Comparison of ENCODE assay signal across 25 cellular contexts in the genomic region with DNA sequence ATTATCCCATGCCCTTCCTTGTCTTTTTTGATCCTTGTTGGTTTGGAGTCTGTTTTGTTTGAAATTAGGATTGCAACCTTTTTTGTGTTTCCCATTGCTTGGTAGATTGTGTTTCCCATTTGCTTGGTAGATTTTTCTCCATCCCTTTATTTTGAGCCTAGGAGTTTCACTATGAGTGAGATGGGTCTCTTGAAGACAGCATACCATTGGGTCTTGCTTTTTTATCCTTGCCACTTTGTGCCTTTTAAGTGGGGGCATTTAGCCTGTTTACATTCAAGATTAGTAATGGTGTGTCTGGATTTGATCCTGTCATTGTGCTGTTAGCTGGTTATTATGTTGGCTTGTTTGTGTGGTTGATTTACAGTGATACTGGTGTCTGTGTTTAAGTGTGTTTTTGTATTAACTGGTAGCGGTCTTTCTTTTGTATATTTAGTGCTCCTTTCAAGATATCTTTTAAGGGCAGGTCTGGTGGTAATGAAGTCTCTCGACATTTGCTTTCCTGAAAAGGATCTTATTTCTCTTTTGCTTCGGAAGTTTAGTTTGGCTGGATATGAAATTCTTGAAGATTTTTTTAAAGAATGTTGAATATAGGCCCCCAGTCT.
"Had no signal": no experiment of that assay in that cellular context is flagged by ENCODE, and none has a peak within 500 bp of the region (broad histone marks: within the 10 kb centered on the region; RNA-seq: fewer than 3 reads in every experiment).

No MANE protein-coding gene starts in this region.

- ATAC-seq: effector memory CD8-positive, alpha-beta T cell; esophagus mucosa; foreskin keratinocyte; left lobe of liver; lower lobe of right lung; natural killer cell treated with Interleukin-12 subunit alpha and Interleukin-12 subunit beta and Interleukin-15 and Interleukin-18, amount 100 ng/mL, for 72 hours; right lobe of liver had no signal

- H3K27me3 Mint-ChIP-seq: activated CD4-positive, alpha-beta memory T cell treated with anti-CD3 and anti-CD28 coated beads, Interleukin-2, amount 10 ng/mL, durations not matched to agents 7 days and 5 days; activated CD4-positive, alpha-beta T cell treated with anti-CD3 and anti-CD28 coated beads, Interleukin-2, amount 10 ng/mL, durations not matched to agents 7 days and 5 days; activated naive CD8-positive, alpha-beta T cell treated with anti-CD3 and anti-CD28 coated beads for 36 hours; activated T-cell treated with anti-CD3 and anti-CD28 coated beads, Interleukin-2, amount 50 U/mL, for 24 hours; effector memory CD8-positive, alpha-beta T cell; natural killer cell treated with Interleukin-12 subunit alpha and Interleukin-12 subunit beta and Interleukin-15 and Interleukin-18, amount 100 ng/mL, for 72 hours had no signal

- H3K27ac ChIP-seq: foreskin keratinocyte, lower lobe of right lung, right lobe of liver, stomach, thyroid gland, upper lobe of left lung, vagina had no signal

- H3K4me3 Mint-ChIP-seq: activated CD4-positive, alpha-beta memory T cell treated with anti-CD3 and anti-CD28 coated beads, Interleukin-2, amount 10 ng/mL, durations not matched to agents 7 days and 5 days; activated CD4-positive, alpha-beta T cell treated with anti-CD3 and anti-CD28 coated beads, Interleukin-2, amount 10 ng/mL, durations not matched to agents 7 days and 5 days; activated naive CD8-positive, alpha-beta T cell treated with anti-CD3 and anti-CD28 coated beads for 36 hours; activated T-cell treated with anti-CD3 and anti-CD28 coated beads, Interleukin-2, amount 50 U/mL, for 24 hours; effector memory CD8-positive, alpha-beta T cell; natural killer cell treated with Interleukin-12 subunit alpha and Interleukin-12 subunit beta and Interleukin-15 and Interleukin-18, amount 100 ng/mL, for 72 hours had no signal

- DNase-seq: activated CD4-positive, alpha-beta memory T cell treated with anti-CD3 and anti-CD28 coated beads, Interleukin-2, amount 10 ng/mL, durations not matched to agents 7 days and 5 days; activated CD4-positive, alpha-beta T cell treated with anti-CD3 and anti-CD28 coated beads, Interleukin-2, amount 10 ng/mL, durations not matched to agents 7 days and 5 days; activated CD4-positive, CD25-positive, alpha-beta regulatory T cell treated with anti-CD3 and anti-CD28 coated beads, Interleukin-2, amount 50 U/mL, for 72 hours; activated CD8-positive, alpha-beta memory T cell treated with anti-CD3 and anti-CD28 coated beads, Interleukin-2, amount 50 U/mL, for 48 hours; activated naive CD8-positive, alpha-beta T cell treated with anti-CD3 and anti-CD28 coated beads for 36 hours; activated T-cell treated with anti-CD3 and anti-CD28 coated beads, Interleukin-2, amount 50 U/mL, for 24 hours; caudate nucleus; cortex of kidney; effector memory CD8-positive, alpha-beta T cell; foreskin keratinocyte; kidney glomerular epithelial cell; lower lobe of right lung; mesendoderm; posterior cingulate gyrus; right lobe of liver; stimulated activated CD4-positive, alpha-beta T cell treated with anti-CD3 and anti-CD28 coated beads, Interleukin-2, amount 100 ng/mL, for 48 hours; stomach; T-helper 2 cell; thyroid gland; upper lobe of left lung had no signal

- H3K9me3 ChIP-seq: right lobe of liver, thyroid gland had no signal

- H3K27ac Mint-ChIP-seq: activated CD4-positive, alpha-beta memory T cell treated with anti-CD3 and anti-CD28 coated beads, Interleukin-2, amount 10 ng/mL, durations not matched to agents 7 days and 5 days; activated CD4-positive, alpha-beta T cell treated with anti-CD3 and anti-CD28 coated beads, Interleukin-2, amount 10 ng/mL, durations not matched to agents 7 days and 5 days; activated naive CD8-positive, alpha-beta T cell treated with anti-CD3 and anti-CD28 coated beads for 36 hours; activated T-cell treated with anti-CD3 and anti-CD28 coated beads, Interleukin-2, amount 50 U/mL, for 24 hours; activated T-helper 2 cell treated with anti-CD3 and anti-CD28 coated beads, Interferon-gamma antibody, Interleukin-2, Interleukin-4, amounts not matched to agents 10 μg/mL and 5 μg/mL and 100 μg/mL, durations not matched to agents 14 hours and 24 hours and 36 hours; natural killer cell treated with Interleukin-12 subunit alpha and Interleukin-12 subunit beta and Interleukin-15 and Interleukin-18, amount 100 ng/mL, for 72 hours had no signal

- H3K36me3 ChIP-seq: lower lobe of right lung, right lobe of liver, stomach, thyroid gland, upper lobe of left lung, vagina had no signal

- H3K27me3 ChIP-seq: foreskin keratinocyte, right lobe of liver, stomach, thyroid gland, upper lobe of left lung, vagina had no signal

- H3K4me3 ChIP-seq: lower lobe of right lung, right lobe of liver, stomach, thyroid gland, upper lobe of left lung, vagina had no signal

- H3K4me1 ChIP-seq: foreskin keratinocyte had no signal
